In the genomic region with DNA sequence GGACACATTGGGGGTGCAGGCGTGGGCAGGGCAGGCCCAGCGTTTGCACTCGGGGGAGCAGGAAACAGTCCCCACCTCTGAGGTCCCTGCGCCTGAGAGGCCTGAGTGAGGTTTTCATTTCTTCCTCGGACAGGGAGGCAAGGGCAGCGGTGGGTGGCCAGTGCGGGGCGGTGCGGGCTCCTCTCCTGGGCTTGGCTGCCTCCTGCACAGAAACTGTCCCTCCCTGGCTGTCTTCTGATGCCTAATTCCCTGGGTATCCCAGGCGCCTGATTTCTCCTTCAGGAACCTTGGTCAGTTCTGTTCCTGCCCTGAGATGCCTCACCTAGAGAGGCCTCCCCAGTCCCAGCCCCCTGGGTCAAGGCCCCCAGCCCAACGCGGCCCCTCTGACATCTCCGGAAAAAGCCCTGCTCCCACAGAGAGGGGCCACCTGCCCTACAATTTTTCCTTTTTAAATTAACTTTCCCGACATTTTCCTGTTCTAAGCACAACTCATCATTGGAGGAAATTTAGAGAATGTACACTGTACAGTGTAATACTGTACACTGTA, we compare ENCODE assay signal across 22 cellular contexts.
"Had no signal": no experiment of that assay in that cellular context is flagged by ENCODE, and none has a peak within 500 bp of the region (broad histone marks: within the 10 kb centered on the region; RNA-seq: fewer than 3 reads in every experiment).

No MANE protein-coding gene starts in this region.

- H3K27me3 ChIP-seq: dorsolateral prefrontal cortex, hepatocyte, right atrium auricular region, testis, vagina had no signal

- H3K36me3 Mint-ChIP-seq: natural killer cell; stimulated activated memory B cell treated with anti-CD40 and anti-IgM and Interleukin-4, amounts not matched to agents 10 μg/mL and 1 μg/mL and 100 μg/mL, for 72 hours had no signal

- H3K36me3 ChIP-seq: gastrocnemius medialis, left ventricle myocardium inferior, lower lobe of right lung, neutrophil, prostate gland, right atrium auricular region, sigmoid colon, tibial artery, vagina had no signal

- H3K4me1 ChIP-seq: gastrocnemius medialis, lower lobe of right lung, prostate gland, right atrium auricular region, sigmoid colon, tibial artery, vagina had no signal

- H3K27ac ChIP-seq: dorsolateral prefrontal cortex, gastrocnemius medialis, hepatocyte, left ventricle myocardium inferior, lower lobe of right lung, neutrophil, parathyroid adenoma, prostate gland, right atrium auricular region, sigmoid colon, testis, tibial artery, vagina had no signal

- H3K9me3 ChIP-seq: gastrocnemius medialis, neutrophil, prostate gland, sigmoid colon, testis, tibial artery, vagina had no signal

- DNase-seq: effector CD4-positive, alpha-beta T cell; foreskin fibroblast; gastrocnemius medialis; kidney glomerular epithelial cell; left colon; left ventricle myocardium inferior; lower lobe of right lung; natural killer cell; sigmoid colon; stimulated activated CD4-positive, alpha-beta T cell treated with anti-CD3 and anti-CD28 coated beads, Interleukin-4, amount 100 ng/mL, for 4 hours; stimulated activated naive CD8-positive, alpha-beta T cell treated with anti-CD3 and anti-CD28 coated beads, Interleukin-15, Interleukin-2, amounts not matched to agents 100 U/mL and 50 U/mL, for 24 hours; substantia nigra; testis had no signal

- H3K4me1 Mint-ChIP-seq: natural killer cell had no signal

- H3K4me3 ChIP-seq: dorsolateral prefrontal cortex, gastrocnemius medialis, hepatocyte, left ventricle myocardium inferior, lower lobe of right lung, prostate gland, right atrium auricular region, sigmoid colon, testis, tibial artery, vagina had no signal

- H3K27ac Mint-ChIP-seq: natural killer cell; stimulated activated memory B cell treated with anti-CD40 and anti-IgM and Interleukin-4, amounts not matched to agents 10 μg/mL and 1 μg/mL and 100 μg/mL, for 72 hours had no signal

- H3K4me3 Mint-ChIP-seq: natural killer cell; stimulated activated memory B cell treated with anti-CD40 and anti-IgM and Interleukin-4, amounts not matched to agents 10 μg/mL and 1 μg/mL and 100 μg/mL, for 72 hours had no signal

- ATAC-seq: gastrocnemius medialis; left colon; lower lobe of right lung; natural killer cell; stimulated activated memory B cell treated with anti-CD40 and anti-IgM and Interleukin-4, amounts not matched to agents 10 μg/mL and 1 μg/mL and 100 μg/mL, for 72 hours; stimulated activated naive CD8-positive, alpha-beta T cell treated with anti-CD3 and anti-CD28 coated beads, Interleukin-15, Interleukin-2, amounts not matched to agents 100 U/mL and 50 U/mL, for 24 hours had no signal

- H3K9me3 Mint-ChIP-seq: natural killer cell had no signal
